ENCODE assay signal across 27 cellular contexts in genomic region chr3:138827222-138827621, GRCh38.
"Had no signal": no experiment of that assay in that cellular context is flagged by ENCODE, and none has a peak within 500 bp of the region (broad histone marks: within the 10 kb centered on the region; RNA-seq: fewer than 3 reads in every experiment).

No MANE protein-coding gene starts in this region.

- ATAC-seq: activated naive CD8-positive, alpha-beta T cell treated with anti-CD3 and anti-CD28 coated beads, Interleukin-2, amount 50 U/mL, for 24 hours; activated T-cell treated with anti-CD3 and anti-CD28 coated beads, Interleukin-2, amount 50 U/mL, for 72 hours; body of pancreas; esophagus mucosa; T-helper 17 cell had no signal

- H3K36me3 ChIP-seq: adrenal gland had no signal

- H3K4me3 ChIP-seq: adrenal gland, body of pancreas, coronary artery, dorsolateral prefrontal cortex had no signal

- H3K9me3 Mint-ChIP-seq: activated CD4-positive, alpha-beta memory T cell treated with anti-CD3 and anti-CD28 coated beads, Interleukin-2, amount 10 ng/mL, durations not matched to agents 7 days and 5 days; activated naive CD4-positive, alpha-beta T cell treated with anti-CD3 and anti-CD28 coated beads for 36 hours; activated naive CD4-positive, alpha-beta T cell treated with anti-CD3 and anti-CD28 coated beads, Interleukin-2, amount 50 U/mL, for 24 hours; activated naive CD8-positive, alpha-beta T cell treated with anti-CD3 and anti-CD28 coated beads, Interleukin-2, amount 50 U/mL, for 24 hours; activated T-cell treated with anti-CD3 and anti-CD28 coated beads, Interleukin-2, amount 50 U/mL, for 24 hours; activated T-cell treated with anti-CD3 and anti-CD28 coated beads, Interleukin-2, amount 50 U/mL, for 72 hours; dendritic cell treated with granulocyte-macrophage colony-stimulating factor and Interleukin-4, amounts not matched to agents 40 ng/mL and 50 ng/mL, for 4 days; T-helper 2 cell treated with Interferon-gamma antibody and Interleukin-4, amounts not matched to agents 5 μg/mL and 100 μg/mL, for 36 hours had no signal

- H3K9me3 ChIP-seq: adrenal gland had no signal

- H3K4me1 Mint-ChIP-seq: activated naive CD8-positive, alpha-beta T cell treated with anti-CD3 and anti-CD28 coated beads for 36 hours had no signal

- H3K27me3 Mint-ChIP-seq: activated CD4-positive, alpha-beta memory T cell treated with anti-CD3 and anti-CD28 coated beads, Interleukin-2, amount 10 ng/mL, durations not matched to agents 7 days and 5 days; activated CD4-positive, alpha-beta T cell treated with anti-CD3 and anti-CD28 coated beads, Interleukin-2, amount 10 ng/mL, durations not matched to agents 7 days and 5 days; activated naive CD4-positive, alpha-beta T cell treated with anti-CD3 and anti-CD28 coated beads, Interleukin-2, amount 50 U/mL, for 24 hours; activated naive CD8-positive, alpha-beta T cell treated with anti-CD3 and anti-CD28 coated beads for 36 hours; activated naive CD8-positive, alpha-beta T cell treated with anti-CD3 and anti-CD28 coated beads, Interleukin-2, amount 50 U/mL, for 24 hours; activated T-cell treated with anti-CD3 and anti-CD28 coated beads, Interleukin-2, amount 50 U/mL, for 24 hours; dendritic cell treated with granulocyte-macrophage colony-stimulating factor and Interleukin-4, amounts not matched to agents 40 ng/mL and 50 ng/mL, for 4 days; T-helper 17 cell had no signal

- H3K27ac ChIP-seq: adrenal gland, body of pancreas, coronary artery, dorsolateral prefrontal cortex had no signal

- H3K27ac Mint-ChIP-seq: activated CD4-positive, alpha-beta memory T cell treated with anti-CD3 and anti-CD28 coated beads, Interleukin-2, amount 10 ng/mL, durations not matched to agents 7 days and 5 days; activated CD4-positive, alpha-beta T cell treated with anti-CD3 and anti-CD28 coated beads, Interleukin-2, amount 10 ng/mL, durations not matched to agents 7 days and 5 days; activated naive CD4-positive, alpha-beta T cell treated with anti-CD3 and anti-CD28 coated beads for 36 hours; activated naive CD4-positive, alpha-beta T cell treated with anti-CD3 and anti-CD28 coated beads, Interleukin-2, amount 50 U/mL, for 24 hours; activated naive CD8-positive, alpha-beta T cell treated with anti-CD3 and anti-CD28 coated beads for 36 hours; activated naive CD8-positive, alpha-beta T cell treated with anti-CD3 and anti-CD28 coated beads, Interleukin-2, amount 50 U/mL, for 24 hours; activated T-cell treated with anti-CD3 and anti-CD28 coated beads, Interleukin-2, amount 50 U/mL, for 24 hours; activated T-cell treated with anti-CD3 and anti-CD28 coated beads, Interleukin-2, amount 50 U/mL, for 72 hours; dendritic cell treated with granulocyte-macrophage colony-stimulating factor and Interleukin-4, amounts not matched to agents 40 ng/mL and 50 ng/mL, for 4 days; endodermal cell; T-helper 17 cell; T-helper 2 cell treated with Interferon-gamma antibody and Interleukin-4, amounts not matched to agents 5 μg/mL and 100 μg/mL, for 36 hours had no signal

- H3K27me3 ChIP-seq: adrenal gland, body of pancreas, dorsolateral prefrontal cortex had no signal

- H3K4me3 Mint-ChIP-seq: activated CD4-positive, alpha-beta memory T cell treated with anti-CD3 and anti-CD28 coated beads, Interleukin-2, amount 10 ng/mL, durations not matched to agents 7 days and 5 days; activated CD4-positive, alpha-beta T cell treated with anti-CD3 and anti-CD28 coated beads, Interleukin-2, amount 10 ng/mL, durations not matched to agents 7 days and 5 days; activated naive CD4-positive, alpha-beta T cell treated with anti-CD3 and anti-CD28 coated beads for 36 hours; activated naive CD4-positive, alpha-beta T cell treated with anti-CD3 and anti-CD28 coated beads, Interleukin-2, amount 50 U/mL, for 24 hours; activated naive CD8-positive, alpha-beta T cell treated with anti-CD3 and anti-CD28 coated beads for 36 hours; activated naive CD8-positive, alpha-beta T cell treated with anti-CD3 and anti-CD28 coated beads, Interleukin-2, amount 50 U/mL, for 24 hours; activated T-cell treated with anti-CD3 and anti-CD28 coated beads, Interleukin-2, amount 50 U/mL, for 24 hours; activated T-cell treated with anti-CD3 and anti-CD28 coated beads, Interleukin-2, amount 50 U/mL, for 72 hours; dendritic cell treated with granulocyte-macrophage colony-stimulating factor and Interleukin-4, amounts not matched to agents 40 ng/mL and 50 ng/mL, for 4 days; endodermal cell; T-helper 17 cell; T-helper 2 cell treated with Interferon-gamma antibody and Interleukin-4, amounts not matched to agents 5 μg/mL and 100 μg/mL, for 36 hours had no signal

- DNase-seq: activated CD4-positive, alpha-beta memory T cell treated with anti-CD3 and anti-CD28 coated beads, Interleukin-2, amount 10 ng/mL, durations not matched to agents 7 days and 5 days; activated CD4-positive, alpha-beta T cell treated with anti-CD3 and anti-CD28 coated beads for 1 hour; activated CD4-positive, alpha-beta T cell treated with anti-CD3 and anti-CD28 coated beads for 4 hours; activated CD4-positive, alpha-beta T cell treated with anti-CD3 and anti-CD28 coated beads, Interleukin-2, amount 10 ng/mL, durations not matched to agents 7 days and 5 days; activated CD4-positive, alpha-beta T cell treated with anti-CD3 and anti-CD28 coated beads, Interleukin-2, amount 50 U/mL, for 4 hours; activated CD8-positive, alpha-beta memory T cell treated with anti-CD3 and anti-CD28 coated beads, Interleukin-2, amount 50 U/mL, for 48 hours; activated naive CD4-positive, alpha-beta T cell treated with anti-CD3 and anti-CD28 coated beads for 36 hours; activated naive CD8-positive, alpha-beta T cell treated with anti-CD3 and anti-CD28 coated beads for 36 hours; activated naive CD8-positive, alpha-beta T cell treated with anti-CD3 and anti-CD28 coated beads, Interleukin-2, amount 50 U/mL, for 24 hours; activated T-cell treated with anti-CD3 and anti-CD28 coated beads for 4 hours; activated T-cell treated with anti-CD3 and anti-CD28 coated beads, Interleukin-2, amount 50 U/mL, for 24 hours; activated T-cell treated with anti-CD3 and anti-CD28 coated beads, Interleukin-2, amount 50 U/mL, for 72 hours; adrenal gland; amygdala; body of pancreas; caudate nucleus; dorsolateral prefrontal cortex; effector memory CD4-positive, alpha-beta T cell; endodermal cell; foreskin fibroblast; T-helper 1 cell; T-helper 17 cell had no signal
